Comparison of ENCODE assay signal across 1 cellular context in genomic region chr20:17565164-17565845, GRCh38.
TF ChIP-seq lines count a peak whose summit lies in the region.

No MANE protein-coding gene starts in this region.

TF ChIP-seq in HCT116, 20 proteins besides CTCF, POLR2A, EP300 and RAD21 (continued from another document):
- no peak for TF ChIP-seq ZBTB33 (IDR thresholded peaks at IDR 0.05; ENCODE audit: extremely low read depth, insufficient replicate concordance, low read length)
- TF ChIP-seq SIN3A (IDR thresholded peaks at IDR 0.05; ENCODE audit: low read depth), result no peak
- no peak for TF ChIP-seq CEBPB (IDR thresholded peaks at IDR 0.05; ENCODE audit: low read depth)
- TF ChIP-seq FOSL1 (IDR thresholded peaks at IDR 0.05; ENCODE audit: low read depth), result no peak
- no peak for TF ChIP-seq ZNF274 (IDR thresholded peaks at IDR 0.05; ENCODE audit: low read depth, low read length)
- TF ChIP-seq EZH2phosphoT487 (IDR thresholded peaks at IDR 0.05; ENCODE audit: borderline replicate concordance), result no peak
- no peak for TF ChIP-seq CBX3 (IDR thresholded peaks at IDR 0.05; ENCODE audit: low read depth)
